In genomic region chr3:152197937-152198336, GRCh38 we compare ENCODE assay signal across 9 cellular contexts.
DNase-seq lines count a peak whose midpoint lies in the region; ATAC-seq and TF ChIP-seq lines count a peak whose summit lies in the region.
"Had no signal": no experiment of that assay in that cellular context is flagged by ENCODE, and none has a peak within 500 bp of the region (broad histone marks: within the 10 kb centered on the region; RNA-seq: fewer than 3 reads in every experiment).

No MANE protein-coding gene starts in this region.

- H2BK12ac ChIP-seq in mesenchymal stem cell (ENCODE audit: low read length in 2 of 2), result no peak overlapping the region

- peak overlapping the region in 1 of 2 donors; percentile 95 for H3K4me3 Mint-ChIP-seq in CD14-positive monocyte

- H3K4me1 ChIP-seq in mesenchymal stem cell (ENCODE audit: control insufficient read depth, insufficient read depth, low read depth, low read length), result no peaks in the 10 kb centered on the region

- TF ChIP-seq CTCF in CD14-positive monocyte (IDR thresholded peaks at IDR 0.05), result no peak

- peak overlapping the region; percentile 94 to 98 (median 97) for H3K27ac Mint-ChIP-seq in CD14-positive monocyte

- H3K4me1 Mint-ChIP-seq in CD14-positive monocyte, result peaks cover 73% of the 10 kb centered on the region

- no peaks in the 10 kb centered on the region for H3K9me3 ChIP-seq in mesenchymal stem cell (ENCODE audit: control insufficient read depth, low read length)

- DNase-seq in CD14-positive monocyte (ENCODE audit: low spot score) (no peak), RPMI8226 (peak; percentile 54), mesenchymal stem cell (no peak), HT-29 (ENCODE audit: low spot score) (no peak), occipital lobe (lab: John Stamatoyannopoulos, UW) (no peak)
- DNase-seq: NCI-H69 had no signal

- 89% methylated on average over 3 of the region's 3 CpGs for WGBS in mesenchymal stem cell

- H3K18ac ChIP-seq in mesenchymal stem cell (ENCODE audit: low read depth in 1 of 2, low read length in 2 of 2), result no peak overlapping the region

- peaks cover 0 to 2% (median 0%) of the 10 kb centered on the region in 7 donors for H3K9me3 Mint-ChIP-seq in CD14-positive monocyte

- no peak overlapping the region for H2AFZ ChIP-seq in mesenchymal stem cell (ENCODE audit: low read depth, low read length)

- no peak overlapping the region for H3K23ac ChIP-seq in mesenchymal stem cell (ENCODE audit: low read length in 2 of 2)

- ATAC-seq in GM21381 (IDR thresholded peaks at IDR 0.05; ENCODE audit: unreplicated experiment) (peak; percentile 32), GM21360 (IDR thresholded peaks at IDR 0.05; ENCODE audit: unreplicated experiment) (no peak), HG03280 (IDR thresholded peaks at IDR 0.05; ENCODE audit: unreplicated experiment) (no peak)

- H2AK5ac ChIP-seq in mesenchymal stem cell (ENCODE audit: low read length, severe bottlenecking), result no peak overlapping the region

- H3K14ac ChIP-seq in mesenchymal stem cell (ENCODE audit: low read length in 2 of 2), result no peak overlapping the region

- intact Hi-C loops in CD14-positive monocyte (cut with micrococcal nuclease), result loop anchor here in 1 of 2 donors (5.0 kb wide), 1 partner anchor 69 kb away; the partner anchor contains the start of gene MBNL1

- no peaks in the 10 kb centered on the region for H3K27me3 Mint-ChIP-seq in CD14-positive monocyte (ENCODE audit: low read depth in 3 of 3)

- no peak overlapping the region for H3K27ac ChIP-seq in mesenchymal stem cell (ENCODE audit: low read length, poor library complexity, severe bottlenecking)

- peaks cover 3 to 6% of the 10 kb centered on the region in 2 donors for H3K36me3 Mint-ChIP-seq in CD14-positive monocyte

- no peak overlapping the region for H4K91ac ChIP-seq in mesenchymal stem cell (ENCODE audit: low read length)

- H3K79me1 ChIP-seq in mesenchymal stem cell (replicated peaks; ENCODE audit: low read length, poor library complexity, severe bottlenecking), result no peaks in the 10 kb centered on the region

- no peak overlapping the region for H3K4me2 ChIP-seq in mesenchymal stem cell (ENCODE audit: low read length, poor library complexity, severe bottlenecking)

- H3K4ac ChIP-seq in mesenchymal stem cell (ENCODE audit: low read depth in 1 of 2, low read length in 2 of 2), result no peak overlapping the region

- no peak overlapping the region for H2BK15ac ChIP-seq in mesenchymal stem cell (ENCODE audit: low read depth, poor library complexity, severe bottlenecking)

- H3K9ac ChIP-seq in mesenchymal stem cell (ENCODE audit: low read length), result peak overlapping the region; percentile 78

- no peak overlapping the region for H2BK120ac ChIP-seq in mesenchymal stem cell (ENCODE audit: low read depth, low read length)

- H4K8ac ChIP-seq in mesenchymal stem cell (ENCODE audit: low read length), result no peak overlapping the region

- H2BK5ac ChIP-seq in mesenchymal stem cell (ENCODE audit: low read depth, low read length, poor library complexity, severe bottlenecking), result no peak overlapping the region

- H3K4me3 ChIP-seq in mesenchymal stem cell (ENCODE audit: insufficient read depth in 1 of 2, low read depth in 1 of 2, low read length in 2 of 2), result no peak overlapping the region

- no peaks in the 10 kb centered on the region for H3K27me3 ChIP-seq in mesenchymal stem cell (ENCODE audit: control insufficient read depth in 1 of 2, insufficient read depth in 1 of 2, low read length in 2 of 2)

- no peaks in the 10 kb centered on the region for H3K36me3 ChIP-seq in mesenchymal stem cell (ENCODE audit: control insufficient read depth in 1 of 2, insufficient read depth in 2 of 2, low read depth in 1 of 2, low read length in 2 of 2)
